ENCODE assay signal across 8 cellular contexts in the genomic region with DNA sequence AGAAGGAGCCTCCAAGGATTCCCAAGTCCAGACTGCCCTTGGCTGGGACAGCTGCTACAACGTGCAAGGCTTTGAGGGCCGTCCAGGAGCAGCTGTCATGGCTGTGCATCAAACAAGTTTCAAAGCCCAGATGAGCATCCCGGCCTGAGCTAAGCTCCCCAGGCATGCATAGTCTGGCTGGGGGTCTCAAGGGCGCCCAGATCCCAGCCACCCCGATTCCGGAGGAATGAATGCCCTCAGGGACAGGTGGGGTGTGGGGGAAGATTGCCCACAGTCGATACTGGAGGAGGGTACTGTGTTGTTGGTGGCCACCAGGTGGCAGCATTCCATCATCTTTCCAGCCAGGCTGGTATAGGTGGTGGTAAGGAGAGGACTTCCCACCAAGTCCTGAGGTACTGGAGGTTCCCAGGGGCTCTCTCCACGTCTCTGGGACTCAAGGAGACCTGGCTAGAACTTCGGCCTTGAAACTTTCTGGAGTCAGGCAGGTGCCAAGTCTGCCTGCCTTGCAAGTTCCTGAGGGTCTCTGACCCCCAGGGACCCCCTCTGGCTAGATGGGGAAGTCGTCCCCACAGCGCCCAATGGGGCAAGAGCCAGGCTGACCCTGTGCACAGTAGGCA. TPM values are rescaled to one million over a fixed set of nuclear protein-coding genes. Genes with fewer than 3 reads are reported as not detected.
DNase-seq lines count a peak whose midpoint lies in the region; ATAC-seq, FAIRE-seq and TF ChIP-seq lines count a peak whose summit lies in the region.

No MANE protein-coding gene starts in this region.

- intact Hi-C loops in activated CD8-positive, alpha-beta T cell treated with anti-CD3 and anti-CD28 coated beads for 36 hours (cut with micrococcal nuclease) = loop anchor here (1.0 kb wide), 1 partner anchor 68 kb away; no protein-coding TSS in a partner anchor

- peak; percentile 98 for TF ChIP-seq RAD21 in H1 (IDR thresholded peaks at IDR 0.05 in 1 of 2, conservative IDR thresholded peaks at IDR 0.05 in 1 of 2; ENCODE audit: low read depth in 2 of 2, low read length in 2 of 2)

- DNase-seq in GDM1 (lab: John Stamatoyannopoulos, UW) (peak; percentile 65), NCI-H748 treated with DMSO at 0.1 percent for 48 hours (lab: John Stamatoyannopoulos, UW) (peak; percentile 38), H1 (ENCODE audit: low read depth in 1 of 2, low spot score in 2 of 2) (peak; percentile 65 to 89), middle frontal gyrus (ENCODE audit: extremely low spot score, low spot score) (peak; percentile 51)
- peak; percentile 84 for DNase-seq in activated CD8-positive, alpha-beta T cell treated with anti-CD3 and anti-CD28 coated beads for 36 hours
- peak; percentile 51 for DNase-seq in stimulated activated CD8-positive, alpha-beta memory T cell treated with anti-CD3 and anti-CD28 coated beads, Interleukin-4, amount 100 ng/mL, for 24 hours (ENCODE audit: low read depth)

- H3K27me3 ChIP-seq in H1 (replicated peaks in 1 of 4; ENCODE audit: control insufficient read depth in 3 of 4, extremely low read depth in 1 of 4, insufficient read depth in 3 of 4, low read length in 3 of 4) = no peaks in the 10 kb centered on the region

- H3K4ac ChIP-seq in H1 (replicated peaks; ENCODE audit: insufficient read length, low read depth, low read length) = no peak overlapping the region

- H2BK5ac ChIP-seq in H1 (ENCODE audit: low read depth, low read length) = no peak overlapping the region

- no peak overlapping the region for H3K9ac ChIP-seq in H1 (replicated peaks in 1 of 4; ENCODE audit: extremely low read depth in 1 of 4, low read depth in 3 of 4, low read length in 3 of 4)

- no peak overlapping the region for H3K27ac ChIP-seq in H1 (ENCODE audit: low read depth, low read length)

- H3K4me3 Mint-ChIP-seq in activated CD8-positive, alpha-beta T cell treated with anti-CD3 and anti-CD28 coated beads for 36 hours = no peak overlapping the region

- no peak overlapping the region for H4K5ac ChIP-seq in H1 (ENCODE audit: insufficient read length, low read depth, low read length)

- H2BK20ac ChIP-seq in H1 (ENCODE audit: low read length) = no peak overlapping the region

- H3K23me2 ChIP-seq in H1 (ENCODE audit: low read depth, low read length) = no peaks in the 10 kb centered on the region

- peak; percentile 97 for FAIRE-seq in H1 (lab: Jason Lieb, UNC)

- POLR2A ChIA-PET in activated CD8-positive, alpha-beta T cell treated with anti-CD3 and anti-CD28 coated beads for 36 hours (lab: Charles Lee) = interaction anchor here (0.8 to 1.8 kb wide), 6 partner anchors 12 to 105 kb away, joined by 3 to 5 read pairs (median 4); no protein-coding TSS in a partner anchor
- POLR2A ChIA-PET in H1 (lab: Charles Lee; ENCODE audit: partially characterized antibody) = interaction anchor here (1.1 to 11.1 kb wide), 16 partner anchors 11 to 192 kb away, joined by 3 to 133 read pairs (median 6); partner anchors contain the start of gene GNAT1

- no peak overlapping the region for H3K18ac ChIP-seq in H1 (ENCODE audit: extremely low read depth, low read length)

- peak; percentile 65 for ATAC-seq in HG02678 (IDR thresholded peaks at IDR 0.05; ENCODE audit: unreplicated experiment)
- ATAC-seq in activated CD8-positive, alpha-beta T cell treated with anti-CD3 and anti-CD28 coated beads for 36 hours = peak; percentile 90
- no peak for ATAC-seq in HG02870 (IDR thresholded peaks at IDR 0.05; ENCODE audit: unreplicated experiment)

- H3K79me2 ChIP-seq in H1 (ENCODE audit: control insufficient read depth in 1 of 2, insufficient read depth in 2 of 2, low read length in 2 of 2) = no peaks in the 10 kb centered on the region

- H2AK5ac ChIP-seq in H1 (ENCODE audit: low read depth, low read length) = no peak overlapping the region

- no peaks in the 10 kb centered on the region for H3K9me3 Mint-ChIP-seq in activated CD8-positive, alpha-beta T cell treated with anti-CD3 and anti-CD28 coated beads for 36 hours

- H4K20me1 ChIP-seq in H1 (replicated peaks in 1 of 2; ENCODE audit: control insufficient read depth in 1 of 2, insufficient read depth in 2 of 2, low read length in 2 of 2) = peaks cover 2 to 15% of the 10 kb centered on the region in 2 experiments

- H3K27me3 Mint-ChIP-seq in activated CD8-positive, alpha-beta T cell treated with anti-CD3 and anti-CD28 coated beads for 36 hours = no peaks in the 10 kb centered on the region

- TF ChIP-seq EP300 in H1 (IDR thresholded peaks at IDR 0.05; ENCODE audit: borderline replicate concordance in 1 of 2, low read depth in 2 of 2, low read length in 2 of 2) = no peak

- TF ChIP-seq CTCF in activated CD8-positive, alpha-beta T cell treated with anti-CD3 and anti-CD28 coated beads for 36 hours (IDR thresholded peaks at IDR 0.05) = peak; percentile 92
- TF ChIP-seq CTCF in H1 (IDR thresholded peaks at IDR 0.05; ENCODE audit: control extremely low read depth in 1 of 3, insufficient read depth in 1 of 3, low read depth in 1 of 3, low read length in 3 of 3) = peak in 2 of 3 experiments; percentile 94; a peak in 3 of 4 replicates

- H2BK15ac ChIP-seq in H1 (ENCODE audit: low read length) = no peak overlapping the region

- no peak overlapping the region for H2BK120ac ChIP-seq in H1 (replicated peaks; ENCODE audit: low read depth, low read length)

- H3K56ac ChIP-seq in H1 (replicated peaks; ENCODE audit: insufficient read length, low read depth, low read length) = no peak overlapping the region

- H3K79me1 ChIP-seq in H1 (ENCODE audit: low read depth, low read length) = no peaks in the 10 kb centered on the region

- H4K91ac ChIP-seq in H1 (replicated peaks; ENCODE audit: insufficient read length, low read length) = no peak overlapping the region

- peaks cover 21% of the 10 kb centered on the region for H3K36me3 Mint-ChIP-seq in activated CD8-positive, alpha-beta T cell treated with anti-CD3 and anti-CD28 coated beads for 36 hours (ENCODE audit: low read depth)

- no peak overlapping the region for H3K4me3 ChIP-seq in H1 (ENCODE audit: extremely low read depth in 1 of 4, insufficient read depth in 2 of 4, low read depth in 3 of 4, low read length in 4 of 4)

- no peak overlapping the region for H2BK12ac ChIP-seq in H1 (ENCODE audit: low read depth, low read length)

- H3K27ac Mint-ChIP-seq in activated CD8-positive, alpha-beta T cell treated with anti-CD3 and anti-CD28 coated beads for 36 hours = no peak overlapping the region

- H3K9me3 ChIP-seq in H1 (ENCODE audit: insufficient read depth in 2 of 2, low read depth in 1 of 2, low read length in 1 of 2) = no peaks in the 10 kb centered on the region

- H2AFZ ChIP-seq in H1 (ENCODE audit: low read length) = no peak overlapping the region

- H3K23ac ChIP-seq in H1 (ENCODE audit: insufficient read length) = no peak overlapping the region

- TF ChIP-seq POLR2A in H1 (IDR thresholded peaks at IDR 0.05; ENCODE audit: control extremely low read depth in 1 of 2, low read depth in 2 of 2, low read length in 2 of 2) = no peak

- no peak overlapping the region for H3K14ac ChIP-seq in H1 (ENCODE audit: insufficient read length)

- no peak overlapping the region for H4K8ac ChIP-seq in H1 (ENCODE audit: extremely low read depth, insufficient read depth, low read length)

- H3K4me1 Mint-ChIP-seq in activated CD8-positive, alpha-beta T cell treated with anti-CD3 and anti-CD28 coated beads for 36 hours (ENCODE audit: low read depth) = no peaks in the 10 kb centered on the region

- CTCF ChIA-PET in activated CD8-positive, alpha-beta T cell treated with anti-CD3 and anti-CD28 coated beads for 36 hours (lab: Charles Lee) = interaction anchor here (0.9 to 6.4 kb wide), 25 partner anchors 8 to 104 kb away, joined by 3 to 30 read pairs (median 5); partner anchors contain the start of genes GNAT1 and RBM5
- CTCF ChIA-PET in H1 (lab: Charles Lee; ENCODE audit: partially characterized antibody) = interaction anchor here (0.5 to 20.9 kb wide), 33 partner anchors 9 to 280 kb away, joined by 3 to 591 read pairs (median 5); partner anchors contain the start of gene GNAT1

- no peak overlapping the region for H3K4me2 ChIP-seq in H1 (ENCODE audit: insufficient read depth in 1 of 2, low read depth in 2 of 2, low read length in 2 of 2)

- peaks cover 4 to 27% (median 19%) of the 10 kb centered on the region in 4 experiments for H3K4me1 ChIP-seq in H1 (replicated peaks in 1 of 4; ENCODE audit: control insufficient read depth in 3 of 4, insufficient read depth in 4 of 4, low read length in 3 of 4)

- H3K36me3 ChIP-seq in H1 (ENCODE audit: control insufficient read depth in 2 of 4, insufficient read depth in 4 of 4, low read length in 3 of 4) = peaks cover 17 to 31% (median 24%) of the 10 kb centered on the region in 4 experiments

- WGBS in H1 (ENCODE audit: extremely low coverage in 1 of 2, insufficient coverage in 1 of 2, insufficient read length in 1 of 2, insufficient replicate concordance in 2 of 2, low coverage in 1 of 2, low lambda C conversion rate in 2 of 2, missing lambda C conversion rate in 1 of 2), 2 experiments = 52% methylated on average over 11 of the region's 11 CpGs; no CpG with 5 or more reads in 1 of the 2 experiments

TF ChIP-seq in H1, 55 proteins besides CTCF, POLR2A, EP300 and RAD21 (continues in another document):
- 0 out of 4 replicates have a peak, but pooled peaks of 1 of the 2 experiments have one; percentile 25 for TF ChIP-seq SIN3A (conservative IDR thresholded peaks at IDR 0.05 in 1 of 2, IDR thresholded peaks at IDR 0.05 in 1 of 2; ENCODE audit: low read depth in 1 of 2, low read length in 2 of 2)

RNA-seq across cellular contexts. Expression of gene RBM5, which starts 32.8 kb away (rescaled TPM):
- 100 to 1,000 TPM; 103 to 106 TPM for total RNA-seq in activated CD8-positive, alpha-beta T cell treated with anti-CD3 and anti-CD28 coated beads for 36 hours
- 82.7 and 83.7 TPM in 2 replicates for total RNA-seq in H1 (2021; fragmentation: NEBNext Ultra II Directional; extraction: Animal tissue kit (Norgen Biotek cat#: 25700))
- polyA plus RNA-seq in H1 (2011; rRNA removed) = 98.8 and 144 TPM in 2 replicates
- polyA plus RNA-seq in H1 (2011; cell fraction: cytosol; rRNA removed) = 117 TPM
- polyA plus RNA-seq in H1 (2011; cell fraction: nucleus; rRNA removed) = 355 TPM
- 91.9 to 114 TPM (median 101 TPM) in 4 replicates for polyA plus RNA-seq in H1 (2012, experiment 1 of 2)
- polyA plus RNA-seq in H1 (2012, experiment 2 of 2) = 9.8 TPM
- 58.9 TPM for polyA plus RNA-seq in H1 (2013, experiment 1 of 2)
- polyA plus RNA-seq in H1 (2013, experiment 2 of 2) = 53.3 TPM
- polyA minus RNA-seq in H1 (2011; rRNA and poly(A)+ RNA removed) = 204 and 285 TPM in 2 replicates
- 101 TPM for polyA minus RNA-seq in H1 (2011; cell fraction: cytosol; rRNA and poly(A)+ RNA removed)
- 187 TPM for polyA minus RNA-seq in H1 (2011; cell fraction: nucleus; rRNA and poly(A)+ RNA removed)

RNA-seq across cellular contexts. Expression of gene SEMA3F, which starts 33.6 kb away (rescaled TPM):
- under 1 TPM; 0.34 to 0.43 TPM for total RNA-seq in activated CD8-positive, alpha-beta T cell treated with anti-CD3 and anti-CD28 coated beads for 36 hours
- 37.0 and 39.6 TPM in 2 replicates for total RNA-seq in H1 (2021; fragmentation: NEBNext Ultra II Directional; extraction: Animal tissue kit (Norgen Biotek cat#: 25700))
- polyA plus RNA-seq in H1 (2011; rRNA removed) = 20.3 and 36.0 TPM in 2 replicates
- 21.2 TPM for polyA plus RNA-seq in H1 (2011; cell fraction: cytosol; rRNA removed)
- polyA plus RNA-seq in H1 (2011; cell fraction: nucleus; rRNA removed) = 58.6 TPM
- polyA plus RNA-seq in H1 (2012, experiment 1 of 2) = 15.9 to 32.4 TPM (median 29.9 TPM) in 4 replicates
- polyA plus RNA-seq in H1 (2012, experiment 2 of 2) = 23.9 TPM
- polyA plus RNA-seq in H1 (2013, experiment 1 of 2) = 45.3 TPM
- polyA plus RNA-seq in H1 (2013, experiment 2 of 2) = 41.8 TPM
- polyA minus RNA-seq in H1 (2011; rRNA and poly(A)+ RNA removed) = 28.0 and 36.9 TPM in 2 replicates
- polyA minus RNA-seq in H1 (2011; cell fraction: cytosol; rRNA and poly(A)+ RNA removed) = 35.4 TPM
- polyA minus RNA-seq in H1 (2011; cell fraction: nucleus; rRNA and poly(A)+ RNA removed) = 25.2 TPM

Comparison
In these comparisons a context has a peak if more than half of its experiments do, and no peak if none do; other contexts are left out.
1. RNA of gene SEMA3F, which starts 33.6 kb away (total RNA-seq): 37.0 to 39.6 TPM in H1; 0.34 to 0.43 TPM in activated CD8-positive, alpha-beta T cell treated with anti-CD3 and anti-CD28 coated beads for 36 hours; every median in the first group is over 10 times any median in the second.
2. Peak in every context shown above with its lines, with median percentiles within 50 percentile points of each other: DNase-seq.